Comparison of ENCODE assay signal across 22 cellular contexts in genomic region chr2:121635371-121635770, GRCh38. TPM values are rescaled to one million over a fixed set of nuclear protein-coding genes. Genes with fewer than 3 reads are reported as not detected.
DNase-seq lines count a peak whose midpoint lies in the region; ATAC-seq, FAIRE-seq and TF ChIP-seq lines count a peak whose summit lies in the region.
"Had no signal": no experiment of that assay in that cellular context is flagged by ENCODE, and none has a peak within 500 bp of the region (broad histone marks: within the 10 kb centered on the region; RNA-seq: fewer than 3 reads in every experiment).

No MANE protein-coding gene starts in this region.

- no peak overlapping the region for H2BK15ac ChIP-seq in H9 (ENCODE audit: low read depth, low read length)

- no peaks in the 10 kb centered on the region for H3K27me3 Mint-ChIP-seq in H9 (ENCODE audit: low read depth)

- H4K8ac ChIP-seq in H9 (replicated peaks; ENCODE audit: insufficient read length, low read depth, low read length), result no peak overlapping the region

- peaks cover 22 to 27% of the 10 kb centered on the region in 2 experiments for H3K9me3 Mint-ChIP-seq in H9

- DNase-seq in A549 (ENCODE audit: low read depth in 1 of 2, low spot score in 1 of 2) (no peak), GM12892 (ENCODE audit: insufficient read length) (no peak), RWPE2 (ENCODE audit: low spot score) (no peak), fibroblast of the aortic adventitia (ENCODE audit: low read depth) (peak; percentile 26), HEK293T (ENCODE audit: extremely low spot score) (no peak), H9 (no peak), DMS153 (lab: John Stamatoyannopoulos, UW) (no peak)
- DNase-seq: activated CD4-positive, CD25-positive, alpha-beta regulatory T cell treated with anti-CD3 and anti-CD28 coated beads, Interleukin-2, amount 50 U/mL, for 72 hours; activated CD8-positive, alpha-beta memory T cell treated with anti-CD3 and anti-CD28 coated beads, Interleukin-2, amount 50 U/mL, for 48 hours; GOT3; heart right ventricle; kidney; midbrain; MV-4-11; NCI-H2227 treated with DMSO at 0.1 percent for 48 hours; ovary; stimulated activated naive CD4-positive, alpha-beta T cell; upper lobe of right lung had no signal

- no peak overlapping the region for H3K4ac ChIP-seq in H9 (ENCODE audit: low read depth, low read length)

- no peak overlapping the region for H3K9ac ChIP-seq in H9 (ENCODE audit: extremely low read depth, insufficient read length, low read length)

- peak overlapping the region; percentile 60 for H3K4me2 ChIP-seq in A549
- no peak overlapping the region for H3K4me2 ChIP-seq in H9 (ENCODE audit: insufficient read depth, insufficient read length, low read length)

- no peak overlapping the region for H3K18ac ChIP-seq in H9 (ENCODE audit: insufficient read length, low read depth, low read length)

- H3K36me3 ChIP-seq in RWPE2 (ENCODE audit: low read depth), result peaks cover 14% of the 10 kb centered on the region
- H3K36me3 ChIP-seq: cardiac muscle cell, ovary, upper lobe of right lung had no signal

- H3K14ac ChIP-seq in H9 (ENCODE audit: insufficient read depth, low read length), result no peak overlapping the region

- H3K27me3 ChIP-seq in RWPE2 (ENCODE audit: insufficient read depth, poor library complexity, severe bottlenecking) (no peaks in the 10 kb centered on the region), H9 (ENCODE audit: insufficient read depth, low read length) (no peaks in the 10 kb centered on the region)
- H3K27me3 ChIP-seq: cardiac muscle cell, heart right ventricle, ovary, upper lobe of right lung had no signal

- no peak for FAIRE-seq in A549 (lab: Jason Lieb, UNC)
- peak; percentile 5 for FAIRE-seq in GM12892 (lab: Jason Lieb, UNC)
- FAIRE-seq: kidney had no signal

- no peak overlapping the region for H2AFZ ChIP-seq in H9 (ENCODE audit: low read length)

- POLR2A ChIA-PET in A549 (lab: Yijun Ruan, JAX), result interaction anchor here (1.5 to 1.9 kb wide), 2 partner anchors 14 to 104 kb away, joined by 9 to 15 read pairs; partner anchors contain the start of genes CLASP1 and RNU4ATAC
- POLR2A ChIA-PET in HEK293T (lab: Yijun Ruan, JAX), result interaction anchor here (2.5 kb wide), 1 partner anchor 14 kb away, joined by 18 read pairs; the partner anchor contains the start of gene CLASP1

- CTCF ChIA-PET in A549 (lab: Yijun Ruan, JAX), result interaction anchor here (0.8 kb wide), 1 partner anchor 67 kb away, joined by 3 read pairs; no protein-coding TSS in a partner anchor
- CTCF ChIA-PET in HEK293T (lab: Yijun Ruan, JAX), result interaction anchor here (1.0 kb wide), 1 partner anchor 12 kb away, joined by 4 read pairs; no protein-coding TSS in a partner anchor

- H3K9me3 ChIP-seq in A549 (0 out of 3 replicates have a peak, but pooled peaks cover 3% of the 10 kb centered on the region), RWPE2 (ENCODE audit: severe bottlenecking) (peaks cover 2% of the 10 kb centered on the region), H9 (ENCODE audit: control insufficient read depth, low read depth, low read length) (no peaks in the 10 kb centered on the region)
- H3K9me3 ChIP-seq: ovary, upper lobe of right lung had no signal

- no peak overlapping the region for H3K4me3 Mint-ChIP-seq in H9

- H4K5ac ChIP-seq in H9 (ENCODE audit: insufficient read length, low read depth, low read length), result no peak overlapping the region

- TF ChIP-seq EP300 in A549 (IDR thresholded peaks at IDR 0.05), result no peak

- H3K36me3 Mint-ChIP-seq in H9 (ENCODE audit: insufficient read depth in 1 of 3, low read depth in 3 of 3), result peaks cover 22 to 34% (median 31%) of the 10 kb centered on the region in 3 experiments

- no peak overlapping the region for H2BK5ac ChIP-seq in H9 (ENCODE audit: insufficient read length, low read length)

- 49% methylated on average over 1 of the region's 1 CpG for whole genome bisulfite sequencing in A549 (ENCODE audit: missing lambda C conversion rate)
- no CpG with 5 or more reads among the region's 1 CpG for WGBS in H9 (ENCODE audit: extremely low coverage, insufficient read length, low lambda C conversion rate)

- H3T11ph ChIP-seq in H9 (ENCODE audit: low read length), result no peak overlapping the region

- TF ChIP-seq RAD21 in A549 (conservative IDR thresholded peaks at IDR 0.05 in 1 of 2, IDR thresholded peaks at IDR 0.05 in 1 of 2), result no peak

- H3K4me3 ChIP-seq in A549, result no peak overlapping the region
- no peak overlapping the region for H3K4me3 ChIP-seq in RWPE2 (ENCODE audit: severe bottlenecking)
- no peak overlapping the region for H3K4me3 ChIP-seq in fibroblast of the aortic adventitia (ENCODE audit: low read depth, low read length)
- H3K4me3 ChIP-seq: cardiac muscle cell, heart right ventricle, ovary, skin epidermis, upper lobe of right lung had no signal

- no peak overlapping the region for H4K91ac ChIP-seq in H9 (ENCODE audit: insufficient read length, low read depth, low read length)

- no peak overlapping the region for H2BK20ac ChIP-seq in H9 (ENCODE audit: low read depth, low read length, poor library complexity, severe bottlenecking)

- no peaks in the 10 kb centered on the region for H3K23me2 ChIP-seq in H9 (ENCODE audit: insufficient read length, low read depth, low read length, poor library complexity, severe bottlenecking)

- TF ChIP-seq POLR2A in A549 (IDR thresholded peaks at IDR 0.05; ENCODE audit: low read length) (no peak), GM12892 (IDR thresholded peaks at IDR 0.05; ENCODE audit: low read depth, low read length) (no peak)

- no peak for TF ChIP-seq CTCF in A549 (IDR thresholded peaks at IDR 0.05)
- no peak for TF ChIP-seq CTCF in RWPE2 (IDR thresholded peaks at IDR 0.05; ENCODE audit: poor library complexity, severe bottlenecking)
- TF ChIP-seq CTCF in fibroblast of the aortic adventitia (IDR thresholded peaks at IDR 0.05; ENCODE audit: insufficient read depth, low read length), result no peak
- TF ChIP-seq CTCF in H9 (conservative IDR thresholded peaks at IDR 0.05), result no peak

- H3K4me1 Mint-ChIP-seq in H9, result no peaks in the 10 kb centered on the region

- H2BK120ac ChIP-seq in H9 (ENCODE audit: low read depth, low read length, poor library complexity, severe bottlenecking), result no peak overlapping the region

- ATAC-seq in A549 (peak in 1 of 2 experiments; percentile 33; a peak in 1 of 6 replicates), RWPE2 (ENCODE audit: low read depth) (no peak), GM21515 (IDR thresholded peaks at IDR 0.05; ENCODE audit: unreplicated experiment) (no peak)
- ATAC-seq: activated naive CD4-positive, alpha-beta T cell treated with anti-CD3 and anti-CD28 coated beads, Interleukin-2, amount 50 U/mL, for 72 hours; upper lobe of right lung had no signal

- H2BK12ac ChIP-seq in H9 (ENCODE audit: insufficient read length, low read depth, low read length), result no peak overlapping the region

- peak overlapping the region; percentile 45 to 69; a peak in 4 of 6 replicates for H3K27ac ChIP-seq in A549
- H3K27ac ChIP-seq in RWPE2 (ENCODE audit: poor library complexity, severe bottlenecking), result peak overlapping the region; percentile 95
- H3K27ac ChIP-seq in H9 (ENCODE audit: insufficient read length, low read depth, low read length), result no peak overlapping the region
- H3K27ac ChIP-seq: cardiac muscle cell, ovary, upper lobe of right lung had no signal

- H2AK5ac ChIP-seq in H9 (ENCODE audit: insufficient read length, low read length), result no peak overlapping the region

- no peak overlapping the region for H3K56ac ChIP-seq in H9 (ENCODE audit: insufficient read length, low read depth, low read length)

- H3K79me1 ChIP-seq in H9 (ENCODE audit: insufficient read depth, low read depth, low read length, poor library complexity, severe bottlenecking), result peaks cover 6% of the 10 kb centered on the region

- H3K79me2 ChIP-seq in H9 (ENCODE audit: insufficient read depth, low read length), result peaks cover 5% of the 10 kb centered on the region; the same call in 1 of the 2 replicates

- no peak overlapping the region for H3K27ac Mint-ChIP-seq in H9

- H3K4me1 ChIP-seq in A549 (peaks cover 36% of the 10 kb centered on the region), RWPE2 (ENCODE audit: insufficient read depth, poor library complexity, severe bottlenecking) (peaks cover 30% of the 10 kb centered on the region), H9 (ENCODE audit: insufficient read depth, low read length) (no peaks in the 10 kb centered on the region)

- H3K23ac ChIP-seq in H9 (ENCODE audit: insufficient read length, low read depth, low read length), result no peak overlapping the region

- H4K20me1 ChIP-seq in H9 (ENCODE audit: control insufficient read depth, insufficient read depth, insufficient read length), result no peaks in the 10 kb centered on the region

TF ChIP-seq in A549, 52 proteins besides CTCF, POLR2A, EP300 and RAD21 (continues in another document):
- TF ChIP-seq, protein P1, sequence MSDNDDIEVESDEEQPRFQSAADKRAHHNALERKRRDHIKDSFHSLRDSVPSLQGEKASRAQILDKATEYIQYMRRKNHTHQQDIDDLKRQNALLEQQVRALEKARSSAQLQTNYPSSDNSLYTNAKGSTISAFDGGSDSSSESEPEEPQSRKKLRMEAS (IDR thresholded peaks at IDR 0.05), result no peak

TF ChIP-seq in HEK293T, 16 proteins besides CTCF, POLR2A, EP300 and RAD21:
- no peak for TF ChIP-seq ARNT (IDR thresholded peaks at IDR 0.05)
- no peak for TF ChIP-seq HDGF (IDR thresholded peaks at IDR 0.05; ENCODE audit: borderline replicate concordance)
- no peak for TF ChIP-seq SP1 (IDR thresholded peaks at IDR 0.05)
- TF ChIP-seq L3MBTL2 (conservative IDR thresholded peaks at IDR 0.05), result no peak
- no peak for TF ChIP-seq SUZ12 (IDR thresholded peaks at IDR 0.05)
- TF ChIP-seq FOXK2 (IDR thresholded peaks at IDR 0.05), result no peak
- TF ChIP-seq LEF1 (IDR thresholded peaks at IDR 0.05; ENCODE audit: borderline replicate concordance), result no peak

RNA-seq across cellular contexts. Expression of gene CLASP1, which starts 13.9 kb away (rescaled TPM):
- polyA plus RNA-seq in A549 (2011; rRNA removed) (11.7 and 26.5 TPM in 2 replicates), A549 (2017; fragmentation: RNase III; extraction: RNeasy Plus Mini Kit Qiagen cat#74134 plus additional on column Dnase treatment) (15.2 to 16.0 TPM (median 15.8 TPM) in 3 replicates)
- 4.6 and 5.7 TPM in 2 replicates for polyA plus RNA-seq in A549 (2012; cell fraction: cytosol; rRNA removed)
- 12.0 and 19.8 TPM in 2 replicates for polyA plus RNA-seq in A549 (2012; cell fraction: nucleus; rRNA removed)
- 61.6 and 63.7 TPM in 2 replicates for polyA minus RNA-seq in A549 (2011; rRNA and poly(A)+ RNA removed)
- 28.8 TPM for polyA plus RNA-seq in GM12892 (2012; ENCODE audit: missing spikeins)
- total RNA-seq in fibroblast of the aortic adventitia (ENCODE audit: low replicate concordance) (45.6 and 49.8 TPM in 2 replicates), H9 (2021) (45.9 and 51.9 TPM in 2 replicates)
